12 cellular contexts compared by ENCODE assay signal in genomic region chr3:115325539-115325938, GRCh38.
DNase-seq lines count a peak whose midpoint lies in the region; ATAC-seq, FAIRE-seq and TF ChIP-seq lines count a peak whose summit lies in the region.
"Had no signal": no experiment of that assay in that cellular context is flagged by ENCODE, and none has a peak within 500 bp of the region (broad histone marks: within the 10 kb centered on the region; RNA-seq: fewer than 3 reads in every experiment).

No MANE protein-coding gene starts in this region.

- H3K9ac ChIP-seq in HepG2 (ENCODE audit: insufficient read depth, low read depth, low read length) = no peak overlapping the region
- H3K9ac ChIP-seq: parathyroid adenoma had no signal

- intact Hi-C loops in HepG2 (cut with micrococcal nuclease; ENCODE audit: unreplicated experiment) = no loop called here

- TF ChIP-seq CTCF in HepG2 (CRISPR knock-in tag; IDR thresholded peaks at IDR 0.05) = no peak
- no peak for TF ChIP-seq CTCF in upper lobe of left lung (IDR thresholded peaks at IDR 0.05)
- TF ChIP-seq CTCF in D721Med (IDR thresholded peaks at IDR 0.05; ENCODE audit: insufficient read depth, missing control alignments) = no peak

- no peak for FAIRE-seq in HepG2 (lab: Jason Lieb, UNC)
- FAIRE-seq in D721Med (lab: Jason Lieb, UNC) = no peak
- FAIRE-seq: GM12891 had no signal

- H3K4me1 ChIP-seq in HepG2 (ENCODE audit: insufficient read depth, low read length) (no peaks in the 10 kb centered on the region), upper lobe of left lung (no peaks in the 10 kb centered on the region)
- H3K4me1 ChIP-seq: parathyroid adenoma had no signal

- ATAC-seq in HepG2 (peak; percentile 55; the same call in 2 of the 3 replicates), HG02763 (IDR thresholded peaks at IDR 0.05; ENCODE audit: unreplicated experiment) (no peak), upper lobe of left lung (ENCODE audit: low FRiP score in 2 of 2) (no peak)

- in situ Hi-C loops in HepG2 (cut with HindIII; ENCODE audit: extremely low pct_ligation_motif_present, low pct_unique_long_range_greater_than_20kb) = no loop called here

- POLR2A ChIA-PET in HepG2 (lab: Yijun Ruan, JAX) = no interaction called here

- no peaks in the 10 kb centered on the region for H4K20me1 ChIP-seq in HepG2 (ENCODE audit: insufficient read depth, low read length)

- H3K27me3 ChIP-seq in HepG2 (ENCODE audit: control insufficient read depth in 1 of 2, insufficient read depth in 2 of 2, low read length in 2 of 2) (no peaks in the 10 kb centered on the region), upper lobe of left lung (no peaks in the 10 kb centered on the region)
- H3K27me3 ChIP-seq: esophagus squamous epithelium had no signal

- peak; percentile 21 for DNase-seq in GM04504 (ENCODE audit: low read depth)
- peak; percentile 28 for DNase-seq in Jurkat, Clone E6-1 (ENCODE audit: low read depth, low spot score)
- DNase-seq in astrocyte of the hippocampus (ENCODE audit: low read depth, low spot score) = peak; percentile 77
- DNase-seq in HepG2 (ENCODE audit: low spot score) = peak; percentile 5
- DNase-seq in upper lobe of left lung = no peak
- no peak for DNase-seq in activated T-cell treated with anti-CD3 and anti-CD28 coated beads for 4 hours
- no peak for DNase-seq in D721Med (ENCODE audit: insufficient read length, low spot score)
- DNase-seq: esophagus squamous epithelium, NCI-H345 had no signal

- H3K27ac ChIP-seq in HepG2 (ENCODE audit: extremely low read length, insufficient read depth, low read length) (no peak overlapping the region), upper lobe of left lung (no peak overlapping the region)
- H3K27ac ChIP-seq: esophagus squamous epithelium, parathyroid adenoma had no signal

- no peak overlapping the region for H2AFZ ChIP-seq in HepG2 (ENCODE audit: low read length)
- H2AFZ ChIP-seq: parathyroid adenoma had no signal

- no TSS peak for BruUV-seq in HepG2 (replicated peaks; lab: Mats Ljungman, UMichigan)

- TF ChIP-seq EP300 in HepG2 (IDR thresholded peaks at IDR 0.05; ENCODE audit: low read depth in 2 of 2, low read length in 2 of 2) = no peak
- TF ChIP-seq EP300 in HepG2 (CRISPR knock-in tag; IDR thresholded peaks at IDR 0.05; ENCODE audit: borderline replicate concordance) = no peak
- no peak for TF ChIP-seq EP300 in upper lobe of left lung (IDR thresholded peaks at IDR 0.05)

- no peak for TF ChIP-seq POLR2A in HepG2 (IDR thresholded peaks at IDR 0.05; ENCODE audit: insufficient read depth in 1 of 2, low read depth in 2 of 2, low read length in 2 of 2)
- no peak for TF ChIP-seq POLR2A in upper lobe of left lung (IDR thresholded peaks at IDR 0.05)

- H3K9me3 ChIP-seq in HepG2 (ENCODE audit: low read length) (no peaks in the 10 kb centered on the region), upper lobe of left lung (no peaks in the 10 kb centered on the region)
- H3K9me3 ChIP-seq: esophagus squamous epithelium had no signal

- TF ChIP-seq RAD21 in HepG2 (CRISPR knock-in tag; IDR thresholded peaks at IDR 0.05) = no peak

- WGBS in HepG2 (ENCODE audit: low lambda C conversion rate) = 3% methylated on average over 2 of the region's 2 CpGs
- WGBS in upper lobe of left lung, 2 donors = 9 to 13% methylated on average over 2 of the region's 2 CpGs

- H3K4me2 ChIP-seq in HepG2 (ENCODE audit: low read depth, low read length) = no peak overlapping the region

- H3K36me3 ChIP-seq in HepG2 (replicated peaks in 1 of 2; ENCODE audit: control insufficient read depth in 1 of 2, insufficient read depth in 2 of 2, low read length in 2 of 2) (no peaks in the 10 kb centered on the region), upper lobe of left lung (no peaks in the 10 kb centered on the region)
- H3K36me3 ChIP-seq: esophagus squamous epithelium had no signal

- H3K79me2 ChIP-seq in HepG2 (ENCODE audit: insufficient read depth, low read length) = no peaks in the 10 kb centered on the region
- H3K79me2 ChIP-seq: parathyroid adenoma had no signal

- H3K4me3 ChIP-seq in Jurkat, Clone E6-1 (ENCODE audit: low read length) = no peak overlapping the region
- H3K4me3 ChIP-seq in HepG2 (replicated peaks in 1 of 3; ENCODE audit: insufficient read depth in 1 of 3, low read depth in 2 of 3, low read length in 3 of 3) = no peak overlapping the region
- H3K4me3 ChIP-seq in upper lobe of left lung = no peak overlapping the region
- H3K4me3 ChIP-seq: esophagus squamous epithelium had no signal

- CTCF ChIA-PET in HepG2 (lab: Yijun Ruan, JAX; ENCODE audit: low intra/inter-chr PET ratio, low total read pairs) = no interaction called here

TF ChIP-seq in HepG2, 621 proteins besides CTCF, POLR2A, EP300 and RAD21:
- TF ChIP-seq MIER2 (CRISPR knock-in tag; IDR thresholded peaks at IDR 0.05) = peak; percentile 97
- TF ChIP-seq EHMT2 (IDR thresholded peaks at IDR 0.05; ENCODE audit: borderline replicate concordance, low read depth, low read length) = peak; percentile 68; the same call in 1 of the 2 replicates
- no peak for TF ChIP-seq ATF2 (CRISPR knock-in tag; IDR thresholded peaks at IDR 0.05)
- TF ChIP-seq ZNF256 (CRISPR knock-in tag; conservative IDR thresholded peaks at IDR 0.05) = no peak
- TF ChIP-seq KLF9 (CRISPR knock-in tag; IDR thresholded peaks at IDR 0.05; ENCODE audit: low read depth) = no peak
- TF ChIP-seq FLYWCH1 (CRISPR knock-in tag; IDR thresholded peaks at IDR 0.05) = no peak
- TF ChIP-seq HCFC1 (IDR thresholded peaks at IDR 0.05; ENCODE audit: low read depth, low read length) = no peak
- no peak for TF ChIP-seq ZNF850 (CRISPR knock-in tag; conservative IDR thresholded peaks at IDR 0.05)
- peak; percentile 82 to 97 for TF ChIP-seq REST (IDR thresholded peaks at IDR 0.05; ENCODE audit: borderline replicate concordance in 1 of 2, low read depth in 1 of 2, low read length in 2 of 2)
- TF ChIP-seq HMG20B (CRISPR knock-in tag; conservative IDR thresholded peaks at IDR 0.05) = 0 out of 2 replicates have a peak, but pooled peaks have one; percentile 19
- 0 out of 2 replicates have a peak, but pooled peaks have one; percentile 34 for TF ChIP-seq ZNF331 (CRISPR knock-in tag; IDR thresholded peaks at IDR 0.05)
- no peak for TF ChIP-seq MTF2 (CRISPR knock-in tag; IDR thresholded peaks at IDR 0.05; ENCODE audit: borderline replicate concordance)
- TF ChIP-seq FOXA1 (IDR thresholded peaks at IDR 0.05) = no peak
- no peak for TF ChIP-seq FOXA1 (CRISPR knock-in tag; IDR thresholded peaks at IDR 0.05)
- TF ChIP-seq MAZ (IDR thresholded peaks at IDR 0.05; ENCODE audit: borderline replicate concordance, low read depth, low read length) = no peak
- no peak for TF ChIP-seq MAZ (CRISPR knock-in tag; IDR thresholded peaks at IDR 0.05; ENCODE audit: low read depth)

Comparison
In these comparisons a context has a peak if more than half of its experiments do, and no peak if none do; other contexts are left out.
1. DNase-seq: peak in GM04504 (single experiment), Jurkat, Clone E6-1 (single experiment), astrocyte of the hippocampus (single experiment) and HepG2 (single experiment); none in upper lobe of left lung (0 of 2), activated T-cell treated with anti-CD3 and anti-CD28 coated beads for 4 hours (single experiment) and D721Med (single experiment).